ENCODE assay signal across 29 cellular contexts in the genomic region with DNA sequence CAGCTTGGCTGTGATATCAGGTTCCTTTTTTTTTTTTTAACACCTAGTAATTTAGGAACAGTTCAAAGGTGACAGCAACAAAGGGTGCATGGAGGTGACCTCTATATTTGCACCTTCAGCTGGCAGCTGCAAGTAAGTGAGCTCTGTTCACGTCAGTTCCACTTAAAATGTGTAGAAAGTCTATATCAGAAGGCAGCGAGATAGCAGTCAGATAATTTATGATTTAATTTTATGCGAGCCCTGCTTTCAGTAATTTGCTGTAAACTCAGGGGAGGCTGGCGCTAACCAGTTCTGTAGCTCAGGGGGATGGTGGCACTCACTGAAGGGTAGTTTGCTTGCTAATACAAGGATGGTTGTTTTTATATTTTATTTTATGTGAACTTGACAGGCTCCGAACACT.
"Had no signal": no experiment of that assay in that cellular context is flagged by ENCODE, and none has a peak within 500 bp of the region (broad histone marks: within the 10 kb centered on the region; RNA-seq: fewer than 3 reads in every experiment).

No MANE protein-coding gene starts in this region.

- H3K27ac ChIP-seq: gastrocnemius medialis, left ventricle myocardium inferior, ovary, prostate gland, sigmoid colon, thoracic aorta had no signal

- H3K27ac Mint-ChIP-seq: activated CD4-positive, alpha-beta memory T cell treated with anti-CD3 and anti-CD28 coated beads, Interleukin-2, amount 10 ng/mL, durations not matched to agents 7 days and 5 days; activated CD4-positive, alpha-beta T cell treated with anti-CD3 and anti-CD28 coated beads, Interleukin-2, amount 10 ng/mL, durations not matched to agents 7 days and 5 days; activated T-cell treated with anti-CD3 and anti-CD28 coated beads, Interleukin-2, amount 50 U/mL, for 24 hours; activated T-helper 17 cell treated with anti-CD3 and anti-CD28 coated beads, Interleukin-2, amount 50 U/mL, for 72 hours; effector memory CD8-positive, alpha-beta T cell; natural killer cell treated with Interleukin-12 subunit alpha and Interleukin-12 subunit beta and Interleukin-15 and Interleukin-18, amount 100 ng/mL, for 72 hours; stimulated activated effector memory CD8-positive, alpha-beta T cell treated with anti-CD3 and anti-CD28 coated beads, Interleukin-12 subunit alpha, Interleukin-12 subunit beta, amount 100 ng/mL, for 72 hours; stimulated activated naive CD8-positive, alpha-beta T cell treated with anti-CD3 and anti-CD28 coated beads, Interleukin-15, Interleukin-2, amounts not matched to agents 100 ng/mL and 50 ng/mL, for 24 hours; type B pancreatic cell had no signal

- H3K27me3 Mint-ChIP-seq: activated CD4-positive, alpha-beta memory T cell treated with anti-CD3 and anti-CD28 coated beads, Interleukin-2, amount 10 ng/mL, durations not matched to agents 7 days and 5 days; activated CD4-positive, alpha-beta T cell treated with anti-CD3 and anti-CD28 coated beads, Interleukin-2, amount 10 ng/mL, durations not matched to agents 7 days and 5 days; activated T-cell treated with anti-CD3 and anti-CD28 coated beads, Interleukin-2, amount 50 U/mL, for 24 hours; activated T-helper 17 cell treated with anti-CD3 and anti-CD28 coated beads, Interleukin-2, amount 50 U/mL, for 72 hours; effector memory CD8-positive, alpha-beta T cell; natural killer cell treated with Interleukin-12 subunit alpha and Interleukin-12 subunit beta and Interleukin-15 and Interleukin-18, amount 100 ng/mL, for 72 hours; stimulated activated naive CD8-positive, alpha-beta T cell treated with anti-CD3 and anti-CD28 coated beads, Interleukin-15, Interleukin-2, amounts not matched to agents 100 ng/mL and 50 ng/mL, for 24 hours had no signal

- H3K27me3 ChIP-seq: gastrocnemius medialis, ovary, sigmoid colon had no signal

- H3K4me1 ChIP-seq: gastrocnemius medialis, left ventricle myocardium inferior, prostate gland, sigmoid colon had no signal

- H3K9me3 Mint-ChIP-seq: activated CD4-positive, alpha-beta memory T cell treated with anti-CD3 and anti-CD28 coated beads, Interleukin-2, amount 10 ng/mL, durations not matched to agents 7 days and 5 days; activated CD4-positive, alpha-beta T cell treated with anti-CD3 and anti-CD28 coated beads, Interleukin-2, amount 10 ng/mL, durations not matched to agents 7 days and 5 days; activated T-cell treated with anti-CD3 and anti-CD28 coated beads, Interleukin-2, amount 50 U/mL, for 24 hours; activated T-helper 17 cell treated with anti-CD3 and anti-CD28 coated beads, Interleukin-2, amount 50 U/mL, for 72 hours; natural killer cell treated with Interleukin-12 subunit alpha and Interleukin-12 subunit beta and Interleukin-15 and Interleukin-18, amount 100 ng/mL, for 72 hours; stimulated activated naive CD8-positive, alpha-beta T cell treated with anti-CD3 and anti-CD28 coated beads, Interleukin-15, Interleukin-2, amounts not matched to agents 100 ng/mL and 50 ng/mL, for 24 hours; type B pancreatic cell had no signal

- H3K36me3 ChIP-seq: gastrocnemius medialis, left ventricle myocardium inferior, ovary, prostate gland, sigmoid colon, thoracic aorta had no signal

- H3K36me3 Mint-ChIP-seq: natural killer cell treated with Interleukin-12 subunit alpha and Interleukin-12 subunit beta and Interleukin-15 and Interleukin-18, amount 100 ng/mL, for 72 hours; stimulated activated effector memory CD8-positive, alpha-beta T cell treated with anti-CD3 and anti-CD28 coated beads, Interleukin-12 subunit alpha, Interleukin-12 subunit beta, amount 100 ng/mL, for 72 hours; type B pancreatic cell had no signal

- H3K4me3 Mint-ChIP-seq: activated CD4-positive, alpha-beta memory T cell treated with anti-CD3 and anti-CD28 coated beads, Interleukin-2, amount 10 ng/mL, durations not matched to agents 7 days and 5 days; activated CD4-positive, alpha-beta T cell treated with anti-CD3 and anti-CD28 coated beads, Interleukin-2, amount 10 ng/mL, durations not matched to agents 7 days and 5 days; activated T-cell treated with anti-CD3 and anti-CD28 coated beads, Interleukin-2, amount 50 U/mL, for 24 hours; activated T-helper 17 cell treated with anti-CD3 and anti-CD28 coated beads, Interleukin-2, amount 50 U/mL, for 72 hours; effector memory CD8-positive, alpha-beta T cell; natural killer cell treated with Interleukin-12 subunit alpha and Interleukin-12 subunit beta and Interleukin-15 and Interleukin-18, amount 100 ng/mL, for 72 hours; stimulated activated effector memory CD8-positive, alpha-beta T cell treated with anti-CD3 and anti-CD28 coated beads, Interleukin-12 subunit alpha, Interleukin-12 subunit beta, amount 100 ng/mL, for 72 hours; stimulated activated naive CD8-positive, alpha-beta T cell treated with anti-CD3 and anti-CD28 coated beads, Interleukin-15, Interleukin-2, amounts not matched to agents 100 ng/mL and 50 ng/mL, for 24 hours; type B pancreatic cell had no signal

- H3K4me3 ChIP-seq: gastrocnemius medialis, left ventricle myocardium inferior, lung, mucosa of descending colon, ovary, prostate gland, sigmoid colon, thoracic aorta had no signal

- DNase-seq: activated CD4-positive, alpha-beta memory T cell treated with anti-CD3 and anti-CD28 coated beads, Interleukin-2, amount 10 ng/mL, durations not matched to agents 7 days and 5 days; activated CD4-positive, alpha-beta T cell treated with anti-CD3 and anti-CD28 coated beads for 1 hour; activated CD4-positive, alpha-beta T cell treated with anti-CD3 and anti-CD28 coated beads, Interleukin-2, amount 10 ng/mL, durations not matched to agents 7 days and 5 days; activated CD8-positive, alpha-beta memory T cell treated with anti-CD3 and anti-CD28 coated beads, Interleukin-2, amount 50 U/mL, for 48 hours; activated gamma-delta T cell treated with Interleukin-2 at 50 U/mL for 16 hours; activated naive CD4-positive, alpha-beta T cell treated with anti-CD3 and anti-CD28 coated beads, Interleukin-2, amount 50 U/mL, for 16 hours; activated T-cell treated with anti-CD3 and anti-CD28 coated beads, Interleukin-2, amount 50 U/mL, for 24 hours; amniotic stem cell; caudate nucleus; cortex of kidney; effector memory CD8-positive, alpha-beta T cell; erythroblast; gastrocnemius medialis; glutamatergic neuron; left ventricle myocardium inferior; mesendoderm; mucosa of descending colon; ovary; sigmoid colon; small intestine; stimulated activated CD4-positive, alpha-beta T cell treated with anti-CD3 and anti-CD28 coated beads, Interleukin-4, amount 100 ng/mL, for 24 hours had no signal

- H3K4me1 Mint-ChIP-seq: activated CD4-positive, alpha-beta memory T cell treated with anti-CD3 and anti-CD28 coated beads, Interleukin-2, amount 10 ng/mL, durations not matched to agents 7 days and 5 days; activated CD4-positive, alpha-beta T cell treated with anti-CD3 and anti-CD28 coated beads, Interleukin-2, amount 10 ng/mL, durations not matched to agents 7 days and 5 days; activated T-helper 17 cell treated with anti-CD3 and anti-CD28 coated beads, Interleukin-2, amount 50 U/mL, for 72 hours; stimulated activated effector memory CD8-positive, alpha-beta T cell treated with anti-CD3 and anti-CD28 coated beads, Interleukin-12 subunit alpha, Interleukin-12 subunit beta, amount 100 ng/mL, for 72 hours had no signal

- ATAC-seq: activated T-helper 17 cell treated with anti-CD3 and anti-CD28 coated beads, Interleukin-2, amount 50 U/mL, for 72 hours; effector memory CD8-positive, alpha-beta T cell; gastrocnemius medialis; mucosa of descending colon; natural killer cell treated with Interleukin-12 subunit alpha and Interleukin-12 subunit beta and Interleukin-15 and Interleukin-18, amount 100 ng/mL, for 72 hours; stimulated activated effector memory CD8-positive, alpha-beta T cell treated with anti-CD3 and anti-CD28 coated beads, Interleukin-12 subunit alpha, Interleukin-12 subunit beta, amount 100 ng/mL, for 72 hours had no signal
